In genomic region chr16:21033707-21034106, GRCh38 we compare ENCODE assay signal across 21 cellular contexts.
DNase-seq lines count a peak whose midpoint lies in the region; ATAC-seq and TF ChIP-seq lines count a peak whose summit lies in the region.
"Had no signal": no experiment of that assay in that cellular context is flagged by ENCODE, and none has a peak within 500 bp of the region (broad histone marks: within the 10 kb centered on the region; RNA-seq: fewer than 3 reads in every experiment).

No MANE protein-coding gene starts in this region.

- no peak overlapping the region for H3K9ac ChIP-seq in SK-N-SH

- CTCF ChIA-PET in SK-N-SH (lab: Yijun Ruan, JAX): interaction anchor here (1.1 kb wide), 1 partner anchor 183 kb away, joined by 4 read pairs; no protein-coding TSS in a partner anchor

- TF ChIP-seq CTCF in SK-N-SH (IDR thresholded peaks at IDR 0.05): no peak
- TF ChIP-seq CTCF in heart left ventricle (IDR thresholded peaks at IDR 0.05): no peak

- intact Hi-C loops in heart left ventricle (cut with DNase I): no loop called here

- no peak overlapping the region for H3K4me3 ChIP-seq in SK-N-SH (ENCODE audit: low read depth in 2 of 2, low read length in 1 of 2)
- H3K4me3 ChIP-seq in heart left ventricle: no peak overlapping the region
- H3K4me3 ChIP-seq: breast epithelium, thyroid gland had no signal

- no peaks in the 10 kb centered on the region for H3K9me2 ChIP-seq in SK-N-SH

- 45% methylated on average over 8 of the region's 10 CpGs for WGBS in SK-N-SH (ENCODE audit: low lambda C conversion rate)
- WGBS in heart left ventricle, 4 donors: 46 to 60% (median 51%) methylated on average over 10 of the region's 10 CpGs

- H4K20me1 ChIP-seq in SK-N-SH (ENCODE audit: insufficient read depth): no peaks in the 10 kb centered on the region

- H3K4me2 ChIP-seq in SK-N-SH: no peak overlapping the region

- H3K27ac ChIP-seq in SK-N-SH (ENCODE audit: low read depth in 2 of 2, low read length in 1 of 2) (no peak overlapping the region), heart left ventricle (peak overlapping the region in 7 of 12 donors; percentile 6 to 54 (median 39))
- H3K27ac ChIP-seq: breast epithelium, neutrophil, thyroid gland had no signal

- TF ChIP-seq POLR2A in heart left ventricle (IDR thresholded peaks at IDR 0.05): no peak

- no peaks in the 10 kb centered on the region for H3K9me3 ChIP-seq in SK-N-SH
- no peaks in the 10 kb centered on the region for H3K9me3 ChIP-seq in heart left ventricle
- H3K9me3 ChIP-seq: breast epithelium, neutrophil, thyroid gland had no signal

- H3F3A ChIP-seq in SK-N-SH (replicated peaks; ENCODE audit: insufficient read depth): no peaks in the 10 kb centered on the region

- no peak for TF ChIP-seq RAD21 in SK-N-SH (IDR thresholded peaks at IDR 0.05; ENCODE audit: low read length)

- H2AFZ ChIP-seq in SK-N-SH (ENCODE audit: low read depth): no peak overlapping the region

- H3K36me3 ChIP-seq in SK-N-SH (replicated peaks in 1 of 2; ENCODE audit: control insufficient read depth in 1 of 2, insufficient read depth in 2 of 2, low read length in 1 of 2) (no peaks in the 10 kb centered on the region), heart left ventricle (no peaks in the 10 kb centered on the region)
- H3K36me3 ChIP-seq: breast epithelium, neutrophil, thyroid gland had no signal

- no peaks in the 10 kb centered on the region for H3K79me2 ChIP-seq in SK-N-SH (ENCODE audit: insufficient read depth)

- TF ChIP-seq EP300 in SK-N-SH (IDR thresholded peaks at IDR 0.05; ENCODE audit: borderline replicate concordance in 1 of 2, low read depth in 1 of 2, low read length in 1 of 2): no peak

- DNase-seq in SK-N-SH (peak; percentile 15), NCI-H69 (lab: John Stamatoyannopoulos, UW) (peak; percentile 41), heart left ventricle (peak in 4 of 5 donors; percentile 74 to 90 (median 76)), occipital lobe (lab: John Stamatoyannopoulos, UW) (peak; percentile 5), AG08396 (ENCODE audit: low spot score) (no peak)
- DNase-seq in stimulated activated naive CD4-positive, alpha-beta T cell (lab: John Stamatoyannopoulos, UW): no peak
- DNase-seq: activated CD4-positive, alpha-beta T cell treated with anti-CD3 and anti-CD28 coated beads, Interleukin-2, amount 10 ng/mL, durations not matched to agents 24 days and 14 days; activated naive CD8-positive, alpha-beta T cell treated with anti-CD3 and anti-CD28 coated beads, Interleukin-2, amount 50 U/mL, for 24 hours; CD4-positive, alpha-beta T cell; dermis blood vessel endothelial cell; foreskin melanocyte; kidney glomerular epithelial cell; NCI-H1105; NCI-H226; NK-92 treated with Interleukin-12 subunit alpha and Interleukin-12 subunit beta, amount 100 ng/mL, for 24 hours; stimulated activated naive CD4-positive, alpha-beta T cell treated with Interleukin-2 at 50 U/mL for 16 hours; thyroid gland had no signal

- H3K4me1 ChIP-seq in SK-N-SH (ENCODE audit: control insufficient read depth in 1 of 2, insufficient read depth in 2 of 2, low read depth in 1 of 2, low read length in 1 of 2) (no peaks in the 10 kb centered on the region), heart left ventricle (peaks cover 0 to 16% (median 2%) of the 10 kb centered on the region in 12 donors)
- H3K4me1 ChIP-seq: breast epithelium, thyroid gland had no signal

- ATAC-seq in SK-N-SH treated with all-trans-retinoic acid at 6 μM for 48 hours: no peak
- ATAC-seq in heart left ventricle: peak; percentile 85 to 97 (median 96)
- ATAC-seq in HG02970 (IDR thresholded peaks at IDR 0.05; ENCODE audit: low FRiP score, unreplicated experiment): no peak
- ATAC-seq: activated naive CD8-positive, alpha-beta T cell treated with anti-CD3 and anti-CD28 coated beads, Interleukin-2, amount 50 U/mL, for 24 hours had no signal

- H3K27me3 ChIP-seq in SK-N-SH (ENCODE audit: insufficient read depth) (no peaks in the 10 kb centered on the region; the same call in 1 of the 2 replicates), heart left ventricle (no peaks in the 10 kb centered on the region)
- H3K27me3 ChIP-seq: breast epithelium, thyroid gland had no signal

- POLR2A ChIA-PET in SK-N-SH (lab: Yijun Ruan, JAX): no interaction called here

TF ChIP-seq in SK-N-SH, 30 proteins besides CTCF, POLR2A, EP300 and RAD21 (continues in another document):
- no peak for TF ChIP-seq TCF12 (IDR thresholded peaks at IDR 0.05)
- TF ChIP-seq CHD2 (IDR thresholded peaks at IDR 0.05; ENCODE audit: low read length, partially characterized antibody): no peak
- TF ChIP-seq RCOR1 (IDR thresholded peaks at IDR 0.05; ENCODE audit: low read length): no peak
- TF ChIP-seq FOXJ3 (CRISPR knock-in tag; IDR thresholded peaks at IDR 0.05): no peak
- no peak for TF ChIP-seq TEAD4 (IDR thresholded peaks at IDR 0.05; ENCODE audit: borderline replicate concordance, insufficient read depth)
- TF ChIP-seq SIN3A (IDR thresholded peaks at IDR 0.05; ENCODE audit: borderline replicate concordance, low read depth, low read length): no peak
- TF ChIP-seq EZH2phosphoT487 (IDR thresholded peaks at IDR 0.05; ENCODE audit: borderline replicate concordance, low read depth): no peak
- TF ChIP-seq TAF1 (IDR thresholded peaks at IDR 0.05; ENCODE audit: borderline replicate concordance, low read depth, low read length): no peak
- no peak for TF ChIP-seq RXRA (IDR thresholded peaks at IDR 0.05; ENCODE audit: borderline replicate concordance, low read depth)
- no peak for TF ChIP-seq PBX3 (IDR thresholded peaks at IDR 0.05)
- TF ChIP-seq MAX (IDR thresholded peaks at IDR 0.05; ENCODE audit: low read depth): no peak
- TF ChIP-seq YY1 (IDR thresholded peaks at IDR 0.05; ENCODE audit: low read depth): no peak
- no peak for TF ChIP-seq FOXM1 (IDR thresholded peaks at IDR 0.05; ENCODE audit: low read depth)

TF ChIP-seq in SK-N-SH treated with all-trans-retinoic acid at 6 μM for 48 hours, 23 proteins besides CTCF, POLR2A, EP300 and RAD21:
- TF ChIP-seq ZC3H10 (CRISPR knock-in tag; IDR thresholded peaks at IDR 0.05) (no peak), BACH2 (CRISPR knock-in tag; IDR thresholded peaks at IDR 0.05; ENCODE audit: borderline replicate concordance) (no peak), OSR1 (CRISPR knock-in tag; IDR thresholded peaks at IDR 0.05) (no peak)

Comparison
In these comparisons a context has a peak if more than half of its experiments do, and no peak if none do; other contexts are left out.
1. DNase-seq: peak in SK-N-SH (single experiment), NCI-H69 (single experiment), heart left ventricle (4 of 5) and occipital lobe (single experiment); none in stimulated activated naive CD4-positive, alpha-beta T cell (0 of 6) and AG08396 (single experiment).
2. H3K27ac ChIP-seq: peak in heart left ventricle (7 of 12); none in SK-N-SH (0 of 2).
3. ATAC-seq: peak in heart left ventricle (4 of 4); none in SK-N-SH treated with all-trans-retinoic acid at 6 μM for 48 hours (single experiment) and HG02970 (single experiment).